8 cellular contexts compared by ENCODE assay signal in the genomic region with DNA sequence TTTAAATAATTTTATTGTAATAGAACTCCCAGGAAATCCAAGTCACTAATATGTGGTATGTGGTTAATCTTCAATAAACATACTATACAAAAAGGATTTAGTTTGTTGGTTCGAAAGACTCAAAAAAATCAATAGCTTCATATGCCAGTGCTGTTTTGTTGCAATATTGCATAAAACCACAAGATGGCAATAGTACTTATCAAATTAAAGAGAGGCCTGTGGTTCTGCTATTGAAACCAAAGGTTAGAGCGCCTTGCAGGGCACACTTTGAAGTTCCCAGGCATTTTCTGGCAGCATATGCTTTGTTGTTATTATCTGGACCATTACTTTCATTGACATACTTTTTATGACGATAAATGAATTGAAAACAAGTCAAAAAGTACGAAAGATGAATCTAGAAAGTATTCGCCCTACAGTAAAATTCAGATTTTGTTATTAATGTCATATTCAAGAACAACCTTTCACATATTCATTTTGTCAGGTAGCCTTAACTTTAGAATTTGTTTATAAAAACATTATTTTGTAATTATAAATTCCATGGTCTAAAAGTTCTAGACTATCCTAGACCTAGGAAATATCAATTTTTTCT.
A peak's percentile ranks its signal among the peaks of the same experiment; 100 is the strongest.
DNase-seq lines count a peak whose midpoint lies in the region; ATAC-seq and TF ChIP-seq lines count a peak whose summit lies in the region.

No MANE protein-coding gene starts in this region.

- H3K27ac Mint-ChIP-seq in activated CD8-positive, alpha-beta memory T cell treated with anti-CD3 and anti-CD28 coated beads, Interleukin-2, amount 10 ng/mL, durations not matched to agents 7 days and 5 days, result no peak overlapping the region

- peaks cover 8% of the 10 kb centered on the region for H3K27me3 Mint-ChIP-seq in activated CD8-positive, alpha-beta memory T cell treated with anti-CD3 and anti-CD28 coated beads, Interleukin-2, amount 10 ng/mL, durations not matched to agents 7 days and 5 days

- TF ChIP-seq CTCF in testis (IDR thresholded peaks at IDR 0.05), result peak; percentile 54 to 70 (median 67)

- no peaks in the 10 kb centered on the region for H3K36me3 Mint-ChIP-seq in activated CD8-positive, alpha-beta memory T cell treated with anti-CD3 and anti-CD28 coated beads, Interleukin-2, amount 10 ng/mL, durations not matched to agents 7 days and 5 days

- CTCF ChIA-PET in activated CD8-positive, alpha-beta memory T cell treated with anti-CD3 and anti-CD28 coated beads, Interleukin-2, amount 10 ng/mL, durations not matched to agents 7 days and 5 days (lab: Charles Lee), result interaction anchor here (0.6 kb wide), 2 partner anchors 10 to 290 kb away, joined by 3 read pairs; no protein-coding TSS in a partner anchor

- intact Hi-C loops in testis (cut with DNase I; ENCODE audit: low total_unique reads), result no loop called here

- WGBS in testis, 2 donors, result 46 to 48% methylated on average over 5 of the region's 5 CpGs

- H3K27ac ChIP-seq in testis, result no peak overlapping the region

- TF ChIP-seq POLR2A in testis (IDR thresholded peaks at IDR 0.05), result no peak

- no peaks in the 10 kb centered on the region for H3K9me3 ChIP-seq in testis

- H3K9me3 Mint-ChIP-seq in activated CD8-positive, alpha-beta memory T cell treated with anti-CD3 and anti-CD28 coated beads, Interleukin-2, amount 10 ng/mL, durations not matched to agents 7 days and 5 days (ENCODE audit: low read depth), result no peaks in the 10 kb centered on the region

- H3K27me3 ChIP-seq in testis, result no peaks in the 10 kb centered on the region

- DNase-seq in ELF-1 (ENCODE audit: low read depth, low spot score) (peak; percentile 32), NOMO-1 treated with DMSO at 0.1 percent for 48 hours (lab: John Stamatoyannopoulos, UW; ENCODE audit: unreplicated experiment) (peak; percentile 76), T47D (ENCODE audit: low read depth in 1 of 2, low spot score in 1 of 2) (peak; percentile 26 to 80), islet precursor cell (peak; percentile 56), testis (peak; percentile 24)
- DNase-seq in Jurkat, Clone E6-1 (ENCODE audit: low read depth, low spot score), result peak; percentile 70
- no peak for DNase-seq in activated CD8-positive, alpha-beta memory T cell treated with anti-CD3 and anti-CD28 coated beads, Interleukin-2, amount 10 ng/mL, durations not matched to agents 7 days and 5 days

- no peak overlapping the region for H3K4me3 Mint-ChIP-seq in activated CD8-positive, alpha-beta memory T cell treated with anti-CD3 and anti-CD28 coated beads, Interleukin-2, amount 10 ng/mL, durations not matched to agents 7 days and 5 days

- in situ Hi-C loops in T47D (cut with HindIII; ENCODE audit: low pct_unique_long_range_greater_than_20kb, low sequenced_read_pairs), result no loop called here

- no peak overlapping the region for H3K4me3 ChIP-seq in Jurkat, Clone E6-1 (ENCODE audit: low read length)
- no peak overlapping the region for H3K4me3 ChIP-seq in testis

- no peaks in the 10 kb centered on the region for H3K36me3 ChIP-seq in testis (ENCODE audit: low read depth, missing control alignments)

- H3K4me1 ChIP-seq in testis, result no peaks in the 10 kb centered on the region

- no peaks in the 10 kb centered on the region for H3K4me1 Mint-ChIP-seq in activated CD8-positive, alpha-beta memory T cell treated with anti-CD3 and anti-CD28 coated beads, Interleukin-2, amount 10 ng/mL, durations not matched to agents 7 days and 5 days

- peak; percentile 68 for ATAC-seq in GM21528 (IDR thresholded peaks at IDR 0.05; ENCODE audit: low FRiP score, unreplicated experiment)
- ATAC-seq in activated CD8-positive, alpha-beta memory T cell treated with anti-CD3 and anti-CD28 coated beads, Interleukin-2, amount 10 ng/mL, durations not matched to agents 7 days and 5 days, result no peak
